ENCODE assay signal across 25 cellular contexts in genomic region chr2:58545300-58546280, GRCh38.
A peak's percentile ranks its signal among the peaks of the same experiment; 100 is the strongest.
DNase-seq lines count a peak whose midpoint lies in the region; ATAC-seq, FAIRE-seq and TF ChIP-seq lines count a peak whose summit lies in the region.
"Had no signal": no experiment of that assay in that cellular context is flagged by ENCODE, and none has a peak within 500 bp of the region (broad histone marks: within the 10 kb centered on the region; RNA-seq: fewer than 3 reads in every experiment).

No MANE protein-coding gene starts in this region.

- no TSS peak for BruUV-seq in HCT116 (replicated peaks; lab: Mats Ljungman, UMichigan)
- no TSS peak for BruUV-seq in GM12878 (replicated peaks; lab: Mats Ljungman, UMichigan)

- H2AFZ ChIP-seq in HCT116 (ENCODE audit: low read depth, low read length, poor library complexity, severe bottlenecking) (no peak overlapping the region), GM12878 (ENCODE audit: control insufficient read depth, low read depth, low read length) (no peak overlapping the region)

- no peaks in the 10 kb centered on the region for H4K20me1 ChIP-seq in HCT116 (ENCODE audit: insufficient read depth)
- no peaks in the 10 kb centered on the region for H4K20me1 ChIP-seq in GM12878 (ENCODE audit: control insufficient read depth, insufficient read depth)
- H4K20me1 ChIP-seq: BLaER1 had no signal

- no peak overlapping the region for H3K4me2 ChIP-seq in HCT116 (ENCODE audit: low read length)
- no peak overlapping the region for H3K4me2 ChIP-seq in GM12878 (ENCODE audit: control insufficient read depth, insufficient read depth)
- H3K4me2 ChIP-seq: BLaER1, KMS-11 had no signal

- H3K9me2 ChIP-seq in HCT116 (ENCODE audit: insufficient read depth), result no peaks in the 10 kb centered on the region

- RAD21 ChIA-PET in HCT116 (lab: Charles Lee; ENCODE audit: low non-redundant PET in 1 of 2, low total read pairs in 2 of 2, uncharacterized antibody in 2 of 2, unreplicated experiment in 2 of 2), result no interaction called here
- RAD21 ChIA-PET in GM12878 (lab: Charles Lee; ENCODE audit: unreplicated experiment), result no interaction called here

- no peaks in the 10 kb centered on the region for H3K9me3 ChIP-seq in HCT116 (ENCODE audit: control insufficient read depth in 1 of 2, insufficient read depth in 1 of 2, low read depth in 1 of 2, low read length in 2 of 2)
- no peaks in the 10 kb centered on the region for H3K9me3 ChIP-seq in GM12878 (replicated peaks; ENCODE audit: control insufficient read depth, insufficient read depth, low read length)
- H3K9me3 ChIP-seq in esophagus squamous epithelium, result no peaks in the 10 kb centered on the region
- H3K9me3 ChIP-seq: BLaER1, SJSA1 had no signal

- no peaks in the 10 kb centered on the region for H3K4me1 ChIP-seq in HCT116 (ENCODE audit: control insufficient read depth in 1 of 2, insufficient read depth in 2 of 2, low read length in 2 of 2)
- H3K4me1 ChIP-seq in GM12878 (ENCODE audit: control insufficient read depth, insufficient read depth, low read length), result no peaks in the 10 kb centered on the region
- no peaks in the 10 kb centered on the region for H3K4me1 ChIP-seq in esophagus squamous epithelium
- H3K4me1 ChIP-seq: BLaER1, SJSA1 had no signal

- no peak for TF ChIP-seq EP300 in GM12878 (IDR thresholded peaks at IDR 0.05; ENCODE audit: borderline replicate concordance in 1 of 2, control insufficient read depth in 1 of 2, low read depth in 2 of 2, low read length in 2 of 2)

- WGBS in GM12878 (ENCODE audit: insufficient coverage, insufficient replicate concordance, low lambda C conversion rate, missing lambda C conversion rate), result 10% methylated on average over 3 of the region's 3 CpGs
- WGBS in esophagus squamous epithelium, 2 donors, result 64 to 94% methylated on average over 3 of the region's 3 CpGs

- H3K4me3 ChIP-seq in HCT116 (replicated peaks in 1 of 2; ENCODE audit: low read depth in 1 of 2, low read length in 2 of 2) (no peak overlapping the region), GM12878 (no peak overlapping the region), esophagus squamous epithelium (no peak overlapping the region)
- H3K4me3 ChIP-seq: BLaER1, SJSA1 had no signal

- no peak for TF ChIP-seq POLR2A in HCT116 (IDR thresholded peaks at IDR 0.05; ENCODE audit: borderline replicate concordance, extremely low read depth, insufficient read depth, insufficient read length)
- TF ChIP-seq POLR2A in GM12878 (IDR thresholded peaks at IDR 0.05; ENCODE audit: low read depth, low read length), result no peak
- no peak for TF ChIP-seq POLR2A in esophagus squamous epithelium (IDR thresholded peaks at IDR 0.05)

- H3K27me3 ChIP-seq in HCT116 (ENCODE audit: insufficient read depth, low read length), result no peaks in the 10 kb centered on the region
- no peaks in the 10 kb centered on the region for H3K27me3 ChIP-seq in GM12878 (replicated peaks in 1 of 2; ENCODE audit: control insufficient read depth in 2 of 2, insufficient read depth in 2 of 2, low read length in 1 of 2)
- no peaks in the 10 kb centered on the region for H3K27me3 ChIP-seq in esophagus squamous epithelium
- H3K27me3 ChIP-seq: BLaER1, SJSA1 had no signal

- no peaks in the 10 kb centered on the region for H3K36me3 ChIP-seq in HCT116 (ENCODE audit: control insufficient read depth in 1 of 2, insufficient read depth in 2 of 2, low read length in 2 of 2)
- no peaks in the 10 kb centered on the region for H3K36me3 ChIP-seq in GM12878 (ENCODE audit: control insufficient read depth in 2 of 2, insufficient read depth in 2 of 2, low read length in 1 of 2)
- H3K36me3 ChIP-seq in esophagus squamous epithelium, result no peaks in the 10 kb centered on the region
- H3K36me3 ChIP-seq: BLaER1, SJSA1 had no signal

- TF ChIP-seq RAD21 in HCT116 (IDR thresholded peaks at IDR 0.05; ENCODE audit: low read depth) (no peak), GM12878 (IDR thresholded peaks at IDR 0.05; ENCODE audit: insufficient read depth, low read depth, low read length) (no peak)

- no peaks in the 10 kb centered on the region for H3K79me2 ChIP-seq in HCT116 (ENCODE audit: insufficient read depth, low read length)
- no peaks in the 10 kb centered on the region for H3K79me2 ChIP-seq in GM12878 (ENCODE audit: control insufficient read depth, insufficient read depth, low read length)

- no peak for TF ChIP-seq CTCF in HCT116 (IDR thresholded peaks at IDR 0.05 in 2 of 3, conservative IDR thresholded peaks at IDR 0.05 in 1 of 3; ENCODE audit: borderline replicate concordance in 1 of 3, insufficient read depth in 1 of 3, low read depth in 2 of 3, low read length in 2 of 3)
- no peak for TF ChIP-seq CTCF in GM12878 (IDR thresholded peaks at IDR 0.05 in 2 of 3, conservative IDR thresholded peaks at IDR 0.05 in 1 of 3; ENCODE audit: control insufficient read depth in 2 of 3, extremely low read depth in 1 of 3, insufficient read depth in 1 of 3, low read depth in 3 of 3, low read length in 3 of 3)
- no peak for TF ChIP-seq CTCF in esophagus squamous epithelium (IDR thresholded peaks at IDR 0.05)

- ATAC-seq in GM19328 (IDR thresholded peaks at IDR 0.05; ENCODE audit: unreplicated experiment) (peak; percentile 49), HCT116 (no peak), HG02885 (IDR thresholded peaks at IDR 0.05; ENCODE audit: poor library complexity, unreplicated experiment) (peak; percentile 67), GM12878 (no peak), GM19397 (IDR thresholded peaks at IDR 0.05; ENCODE audit: unreplicated experiment) (no peak)

- intact Hi-C loops in HCT116 (cut with micrococcal nuclease), result no loop called here
- intact Hi-C loops in GM12878 (cut with micrococcal nuclease; ENCODE audit: unreplicated experiment), result no loop called here
- intact Hi-C loops in esophagus squamous epithelium (cut with DNase I), result no loop called here

- CTCF ChIA-PET in HCT116 (lab: Charles Lee) (no interaction called here), GM12878 (lab: Yijun Ruan, JAX) (no interaction called here)

- in situ Hi-C loops in GM12878 (cut with MboI), result no loop called here

- POLR2A ChIA-PET in HCT116 (lab: Charles Lee), result no interaction called here
- POLR2A ChIA-PET in GM12878 (lab: Charles Lee), result no interaction called here

- DNase-seq in HCT116 (ENCODE audit: low read depth, low spot score) (no peak), GM12878 (ENCODE audit: low read depth, low spot score) (no peak), NCI-H128 (lab: John Stamatoyannopoulos, UW; ENCODE audit: unreplicated experiment) (no peak), esophagus squamous epithelium (lab: John Stamatoyannopoulos, UW) (no peak), NCI-H1694 (lab: John Stamatoyannopoulos, UW) (no peak)
- DNase-seq: CD4-positive, CD25-positive, alpha-beta regulatory T cell; DMS153; DND-41; IMR-90; MM.1S; NCI-H1417; NCI-H1694 treated with DMSO at 0.1 percent for 48 hours; NCI-H2081; NCI-H2227 treated with DMSO at 0.1 percent for 48 hours; NCI-H510A; NCI-H69; Right ventricle myocardium superior; RPMI8226 had no signal

- H3K9ac ChIP-seq in HCT116 (ENCODE audit: low read length) (no peak overlapping the region), GM12878 (ENCODE audit: control insufficient read depth, insufficient read depth, low read length) (no peak overlapping the region)
- H3K9ac ChIP-seq: BLaER1, KMS-11 had no signal

- peak; percentile 56 for FAIRE-seq in GM12878 (lab: Jason Lieb, UNC)
- FAIRE-seq: A204.1 had no signal

- SMC1A ChIA-PET in GM12878 (lab: Charles Lee; ENCODE audit: uncharacterized antibody, unreplicated experiment), result no interaction called here

- no peak overlapping the region for H3K27ac ChIP-seq in HCT116 (ENCODE audit: low read depth, low read length)
- no peak overlapping the region for H3K27ac ChIP-seq in GM12878 (ENCODE audit: control insufficient read depth, insufficient read depth)
- H3K27ac ChIP-seq in esophagus squamous epithelium, result no peak overlapping the region
- H3K27ac ChIP-seq: BLaER1, KMS-11, SJSA1 had no signal

TF ChIP-seq in HCT116, 20 proteins besides CTCF, POLR2A, EP300 and RAD21 (continues in another document):
- no peak for TF ChIP-seq EGR1 (IDR thresholded peaks at IDR 0.05; ENCODE audit: low read depth)
- TF ChIP-seq TCF7L2 (IDR thresholded peaks at IDR 0.05; ENCODE audit: borderline replicate concordance, extremely low read depth, insufficient read depth, insufficient read length), result no peak
- TF ChIP-seq ELF1 (IDR thresholded peaks at IDR 0.05; ENCODE audit: borderline replicate concordance, low read depth), result no peak
- TF ChIP-seq ATF3 (IDR thresholded peaks at IDR 0.05), result no peak
- no peak for TF ChIP-seq JUND (IDR thresholded peaks at IDR 0.05)
- TF ChIP-seq SP1 (IDR thresholded peaks at IDR 0.05; ENCODE audit: low read depth), result no peak

TF ChIP-seq in GM12878, 131 proteins besides CTCF, POLR2A, EP300 and RAD21:
- TF ChIP-seq RUNX3 (IDR thresholded peaks at IDR 0.05; ENCODE audit: low read length), result peak; percentile 70
- TF ChIP-seq ATF2 (IDR thresholded peaks at IDR 0.05; ENCODE audit: low read length), result no peak

Comparison
In these comparisons a context has a peak if more than half of its experiments do, and no peak if none do; other contexts are left out.
1. ATAC-seq: peak in GM19328 (single experiment) and HG02885 (single experiment); none in HCT116 (single experiment), GM12878 (single experiment) and GM19397 (single experiment).